In the genomic region with DNA sequence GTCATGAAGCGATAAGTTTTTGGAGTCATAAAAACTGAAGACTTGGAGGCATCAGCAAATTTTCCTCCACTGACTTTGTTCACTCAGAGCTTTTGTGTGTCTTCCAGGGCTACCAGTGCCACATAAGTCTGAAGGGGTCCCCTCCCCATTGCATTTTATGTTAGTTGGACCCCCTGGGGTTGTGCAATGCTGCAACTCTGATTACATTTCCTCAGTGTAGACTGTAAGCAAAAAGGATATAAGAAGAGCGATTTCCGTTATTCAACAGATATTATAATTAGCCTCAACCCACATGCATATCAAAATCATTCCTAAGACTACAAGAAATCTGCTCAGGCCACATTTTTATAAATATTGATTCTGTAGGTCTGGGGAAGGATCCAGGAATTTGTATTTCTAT, we compare ENCODE assay signal across 29 cellular contexts.
"Had no signal": no experiment of that assay in that cellular context is flagged by ENCODE, and none has a peak within 500 bp of the region (broad histone marks: within the 10 kb centered on the region; RNA-seq: fewer than 3 reads in every experiment).

No MANE protein-coding gene starts in this region.

- H3K27ac ChIP-seq: body of pancreas, brain microvascular endothelial cell, breast epithelium, coronary artery, VCaP had no signal

- ATAC-seq: activated CD8-positive, alpha-beta T cell treated with anti-CD3 and anti-CD28 coated beads for 36 hours; activated naive CD8-positive, alpha-beta T cell treated with anti-CD3 and anti-CD28 coated beads, Interleukin-2, amount 50 U/mL, for 24 hours; activated T-cell treated with anti-CD3 and anti-CD28 coated beads, Interleukin-2, amount 50 U/mL, for 4 hours; activated T-cell treated with anti-CD3 and anti-CD28 coated beads, Interleukin-2, amount 50 U/mL, for 72 hours; activated T-helper 17 cell treated with anti-CD3 and anti-CD28 coated beads, Interleukin-2, amount 50 U/mL, for 72 hours; body of pancreas had no signal

- H3K36me3 ChIP-seq: brain microvascular endothelial cell, breast epithelium had no signal

- DNase-seq: activated B cell treated with CpG ODN at 0.5 μM for 24 hours; activated CD4-positive, alpha-beta memory T cell treated with anti-CD3 and anti-CD28 coated beads for 36 hours; activated CD4-positive, alpha-beta T cell treated with anti-CD3 and anti-CD28 coated beads for 4 hours; activated CD4-positive, alpha-beta T cell treated with anti-CD3 and anti-CD28 coated beads, Interleukin-2, amount 10 ng/mL, durations not matched to agents 24 days and 14 days; activated CD4-positive, alpha-beta T cell treated with anti-CD3 and anti-CD28 coated beads, Interleukin-2, amount 50 U/mL, for 1 hour; activated CD4-positive, alpha-beta T cell treated with anti-CD3 and anti-CD28 coated beads, Interleukin-2, amount 50 U/mL, for 4 hours; activated CD4-positive, CD25-positive, alpha-beta regulatory T cell treated with anti-CD3 and anti-CD28 coated beads, Interleukin-2, amount 50 U/mL, for 72 hours; activated CD8-positive, alpha-beta memory T cell treated with anti-CD3 and anti-CD28 coated beads, Interleukin-2, amount 50 U/mL, for 4 hours; activated CD8-positive, alpha-beta T cell treated with anti-CD3 and anti-CD28 coated beads for 36 hours; activated effector memory CD4-positive, alpha-beta T cell treated with anti-CD3 and anti-CD28 coated beads, Interleukin-2, amount 50 U/mL, for 16 hours; activated gamma-delta T cell treated with Interleukin-2 at 50 U/mL for 16 hours; activated naive CD4-positive, alpha-beta T cell treated with anti-CD3 and anti-CD28 coated beads, Interleukin-2, amount 10 ng/mL, durations not matched to agents 7 days and 5 days; activated naive CD4-positive, alpha-beta T cell treated with Interleukin-2 at 50 U/mL for 16 hours; activated naive CD8-positive, alpha-beta T cell treated with anti-CD3 and anti-CD28 coated beads, Interleukin-2, amount 10 ng/mL, durations not matched to agents 7 days and 5 days; activated naive CD8-positive, alpha-beta T cell treated with anti-CD3 and anti-CD28 coated beads, Interleukin-2, amount 50 U/mL, for 24 hours; activated T-cell treated with anti-CD3 and anti-CD28 coated beads for 4 hours; activated T-cell treated with anti-CD3 and anti-CD28 coated beads, Interleukin-2, amount 50 U/mL, for 1 hour; activated T-cell treated with anti-CD3 and anti-CD28 coated beads, Interleukin-2, amount 50 U/mL, for 4 hours; activated T-cell treated with anti-CD3 and anti-CD28 coated beads, Interleukin-2, amount 50 U/mL, for 72 hours; aorta; body of pancreas; brain microvascular endothelial cell; central memory CD4-positive, alpha-beta T cell; T-helper 2 cell; T-helper 9 cell had no signal

- H3K9me3 ChIP-seq: body of pancreas, breast epithelium had no signal

- H3K4me3 ChIP-seq: body of pancreas, breast epithelium, coronary artery had no signal
